ENCODE assay signal across 3 cellular contexts in genomic region chr11:120690406-120690805, GRCh38.
"Had no signal": no experiment of that assay in that cellular context is flagged by ENCODE, and none has a peak within 500 bp of the region (broad histone marks: within the 10 kb centered on the region; RNA-seq: fewer than 3 reads in every experiment).

No MANE protein-coding gene starts in this region.

- ATAC-seq: GM12878 had no signal

- DNase-seq: GDM1, GF-D8 had no signal

- H3K4me3 ChIP-seq: GM12878 had no signal
